In genomic region chr13:20702530-20702929, GRCh38 we compare ENCODE assay signal across 8 cellular contexts. TPM values are rescaled to one million over a fixed set of nuclear protein-coding genes. Genes with fewer than 3 reads are reported as not detected.
A peak's percentile ranks its signal among the peaks of the same experiment; 100 is the strongest.
DNase-seq lines count a peak whose midpoint lies in the region; ATAC-seq and TF ChIP-seq lines count a peak whose summit lies in the region.

No MANE protein-coding gene starts in this region.

- peak overlapping the region; percentile 68 for H3K4me3 ChIP-seq in CD8-positive, alpha-beta memory T cell (ENCODE audit: low read length)
- peak overlapping the region; percentile 67 for H3K4me3 ChIP-seq in choroid plexus epithelial cell (ENCODE audit: low read depth, low read length)
- H3K4me3 ChIP-seq in body of pancreas, result peak overlapping the region in 1 of 2 donors; percentile 47

- no peak for TF ChIP-seq POLR2A in body of pancreas (IDR thresholded peaks at IDR 0.05)

- H3K27me3 Mint-ChIP-seq in CD8-positive, alpha-beta memory T cell, result peaks cover 13 to 21% of the 10 kb centered on the region in 2 donors
- H3K27me3 Mint-ChIP-seq in neural crest cell (ENCODE audit: low read depth), result peaks cover 7% of the 10 kb centered on the region

- no peak for TF ChIP-seq CTCF in choroid plexus epithelial cell (conservative IDR thresholded peaks at IDR 0.05; ENCODE audit: low read depth, low read length)
- no peak for TF ChIP-seq CTCF in neural crest cell (conservative IDR thresholded peaks at IDR 0.05)
- no peak for TF ChIP-seq CTCF in body of pancreas (IDR thresholded peaks at IDR 0.05)

- peak overlapping the region in 4 of 8 donors; percentile 24 to 83 (median 55) for H3K27ac Mint-ChIP-seq in CD8-positive, alpha-beta memory T cell
- H3K27ac Mint-ChIP-seq in neural crest cell (ENCODE audit: unreplicated experiment), result peak overlapping the region; percentile 92

- H3K4me3 Mint-ChIP-seq in CD8-positive, alpha-beta memory T cell, result peak overlapping the region; percentile 87 to 97 (median 92)
- peak overlapping the region; percentile 95 for H3K4me3 Mint-ChIP-seq in neural crest cell

- H3K9me3 Mint-ChIP-seq in CD8-positive, alpha-beta memory T cell, result no peaks in the 10 kb centered on the region
- no peaks in the 10 kb centered on the region for H3K9me3 Mint-ChIP-seq in neural crest cell

- no peaks in the 10 kb centered on the region for H3K36me3 ChIP-seq in CD8-positive, alpha-beta memory T cell (ENCODE audit: insufficient read depth, low read length)
- no peaks in the 10 kb centered on the region for H3K36me3 ChIP-seq in body of pancreas (replicated peaks in 1 of 2; ENCODE audit: insufficient read depth in 1 of 2, low read depth in 2 of 2)

- H3K27me3 ChIP-seq in CD8-positive, alpha-beta memory T cell (ENCODE audit: insufficient read depth, low read length, poor library complexity, severe bottlenecking), result peaks cover 14% of the 10 kb centered on the region
- no peaks in the 10 kb centered on the region for H3K27me3 ChIP-seq in body of pancreas

- peaks cover 12% of the 10 kb centered on the region for H3K4me1 ChIP-seq in CD8-positive, alpha-beta memory T cell (ENCODE audit: insufficient read depth, low read length)
- peaks cover 20% of the 10 kb centered on the region for H3K4me1 ChIP-seq in body of pancreas

- H3K9me3 ChIP-seq in CD8-positive, alpha-beta memory T cell (ENCODE audit: low read length), result no peaks in the 10 kb centered on the region
- H3K9me3 ChIP-seq in body of pancreas, result no peaks in the 10 kb centered on the region

- in situ Hi-C loops in KBM-7 (cut with MboI; ENCODE audit: low pct_unique_long_range_greater_than_20kb, low sequenced_read_pairs), result no loop called here

- WGBS in body of pancreas, 2 donors, result 11 to 13% methylated on average over 9 of the region's 9 CpGs

- peaks cover 7 to 13% (median 9%) of the 10 kb centered on the region in 3 donors for H3K4me1 Mint-ChIP-seq in CD8-positive, alpha-beta memory T cell
- H3K4me1 Mint-ChIP-seq in neural crest cell, result peaks cover 20% of the 10 kb centered on the region

- no peak overlapping the region for H3K27ac ChIP-seq in CD8-positive, alpha-beta memory T cell (ENCODE audit: low read depth, low read length)
- peak overlapping the region in 1 of 4 donors; percentile 54 for H3K27ac ChIP-seq in body of pancreas

- intact Hi-C loops in body of pancreas (cut with DNase I), result no loop called here

- POLR2A ChIA-PET in CD8-positive, alpha-beta memory T cell (lab: Charles Lee), result interaction anchor here (1.0 kb wide), 1 partner anchor 136 kb away, joined by 3 read pairs; the partner anchor contains the start of gene IFT88

- CTCF ChIA-PET in CD8-positive, alpha-beta memory T cell (lab: Charles Lee), result interaction anchor here (1.1 to 1.8 kb wide), 3 partner anchors 9 to 221 kb away, joined by 3 to 6 read pairs (median 3); no protein-coding TSS in a partner anchor

- peaks cover 0 to 3% (median 0%) of the 10 kb centered on the region in 3 donors for H3K36me3 Mint-ChIP-seq in CD8-positive, alpha-beta memory T cell
- peaks cover 7% of the 10 kb centered on the region for H3K36me3 Mint-ChIP-seq in neural crest cell (ENCODE audit: low read depth)

- ATAC-seq in GM18873 (IDR thresholded peaks at IDR 0.05; ENCODE audit: low FRiP score, unreplicated experiment) (no peak), HG02970 (IDR thresholded peaks at IDR 0.05; ENCODE audit: low FRiP score, unreplicated experiment) (no peak), body of pancreas (no peak)

- DNase-seq in CD8-positive, alpha-beta memory T cell, result no peak
- DNase-seq in KBM-7, result peak; percentile 44
- no peak for DNase-seq in choroid plexus epithelial cell (ENCODE audit: low read depth)
- no peak for DNase-seq in neural crest cell (ENCODE audit: low read depth, low spot score)
- no peak for DNase-seq in DMS153 treated with DMSO at 0.1 percent for 48 hours (lab: John Stamatoyannopoulos, UW; ENCODE audit: unreplicated experiment)
- DNase-seq in body of pancreas, result no peak

RNA-seq across cellular contexts. Expression of gene IL17D, which starts 1.0 kb away (rescaled TPM):
- total RNA-seq in CD8-positive, alpha-beta memory T cell, result under 1 TPM; 0.84 to 0.98 TPM
- polyA plus RNA-seq in CD8-positive, alpha-beta memory T cell, result 0.28 TPM
- total RNA-seq in neural crest cell (7.9 and 8.4 TPM in 2 replicates), body of pancreas (under 1 TPM; 0.66 to 0.78 TPM)
